20 cellular contexts compared by ENCODE assay signal in the genomic region with DNA sequence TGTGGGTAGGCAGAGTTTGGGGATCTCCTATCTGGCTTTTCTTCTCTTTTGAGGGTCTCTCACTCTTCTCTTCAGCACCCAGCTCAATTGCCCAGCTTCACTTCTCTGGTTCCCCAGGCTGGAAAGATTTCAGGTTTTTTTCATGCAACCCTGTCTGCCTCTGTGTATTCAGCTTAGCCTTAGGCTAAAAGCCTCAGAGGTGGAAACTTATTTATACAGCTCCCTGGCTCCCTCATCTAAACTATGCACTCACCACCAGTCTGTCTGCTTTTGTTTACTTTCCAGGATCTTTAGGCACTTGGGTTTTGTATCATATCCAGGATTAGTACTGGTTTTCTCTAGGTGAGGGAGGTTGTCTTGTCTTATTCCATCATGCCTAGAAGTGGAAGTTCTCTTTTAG.
"Had no signal": no experiment of that assay in that cellular context is flagged by ENCODE, and none has a peak within 500 bp of the region (broad histone marks: within the 10 kb centered on the region; RNA-seq: fewer than 3 reads in every experiment).

No MANE protein-coding gene starts in this region.

- H3K36me3 ChIP-seq: heart left ventricle, neutrophil, right lobe of liver, spleen, tibial artery, upper lobe of left lung, vagina had no signal

- FAIRE-seq: endometrium, frontal cortex, islet of Langerhans had no signal

- DNase-seq: effector memory CD4-positive, alpha-beta T cell; heart left ventricle; hypothalamus; kidney glomerular epithelial cell; mucosa of descending colon; naive thymus-derived CD8-positive, alpha-beta T cell; psoas muscle; retina; right lobe of liver; spleen; stimulated activated CD4-positive, alpha-beta T cell treated with anti-CD3 and anti-CD28 coated beads, Interleukin-15, amount 100 ng/mL, for 24 hours; stimulated activated CD4-positive, alpha-beta T cell treated with anti-CD3 and anti-CD28 coated beads, Interleukin-1b, Interleukin-23, amount 100 ng/mL, for 48 hours; stimulated activated CD4-positive, alpha-beta T cell treated with anti-CD3 and anti-CD28 coated beads, Interleukin-4, amount 100 ng/mL, for 24 hours; tibial artery; upper lobe of left lung had no signal

- H3K4me3 ChIP-seq: heart left ventricle, mucosa of descending colon, psoas muscle, right lobe of liver, spleen, tibial artery, upper lobe of left lung, vagina had no signal

- H3K27me3 ChIP-seq: heart left ventricle, neutrophil, right lobe of liver, spleen, tibial artery, upper lobe of left lung, vagina had no signal

- H3K27ac ChIP-seq: heart left ventricle, neutrophil, psoas muscle, right lobe of liver, spleen, tibial artery, upper lobe of left lung, vagina had no signal

- H3K4me1 ChIP-seq: heart left ventricle, psoas muscle, right lobe of liver, spleen, tibial artery, upper lobe of left lung, vagina had no signal
